In the genomic region with DNA sequence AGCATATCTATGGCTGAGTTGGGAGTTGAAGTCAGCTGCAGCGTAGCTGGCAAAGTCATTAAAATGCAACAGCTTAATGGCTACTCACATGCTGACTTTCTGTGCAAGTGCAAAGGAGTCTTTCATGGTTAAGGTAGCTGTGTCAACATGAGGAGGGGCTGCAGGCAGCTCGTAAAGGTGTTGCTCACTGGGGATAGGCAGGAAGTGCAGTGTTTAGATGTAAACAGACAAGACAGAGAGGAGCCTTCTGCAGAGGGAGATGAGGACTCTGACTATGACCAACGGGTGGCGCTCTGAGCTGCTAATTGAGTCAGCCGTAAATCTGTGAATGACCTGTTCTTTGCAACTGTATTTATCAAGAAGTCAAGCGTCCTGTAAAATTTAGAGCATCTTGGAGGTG, we compare ENCODE assay signal across 10 cellular contexts. TPM values are rescaled to one million over a fixed set of nuclear protein-coding genes. Genes with fewer than 3 reads are reported as not detected.
DNase-seq lines count a peak whose midpoint lies in the region; ATAC-seq and TF ChIP-seq lines count a peak whose summit lies in the region.
"Had no signal": no experiment of that assay in that cellular context is flagged by ENCODE, and none has a peak within 500 bp of the region (broad histone marks: within the 10 kb centered on the region; RNA-seq: fewer than 3 reads in every experiment).

No MANE protein-coding gene starts in this region.

- no peak overlapping the region for H3K27ac ChIP-seq in GM23338 (ENCODE audit: low read depth)
- H3K27ac ChIP-seq in OCI-LY3 (ENCODE audit: low read length), result no peak overlapping the region
- H3K27ac ChIP-seq in CD4-positive, alpha-beta T cell (ENCODE audit: low read depth, low read length), result no peak overlapping the region

- no peaks in the 10 kb centered on the region for H3K9me2 ChIP-seq in GM23338 (ENCODE audit: insufficient read depth)

- TF ChIP-seq CTCF in GM23338 (conservative IDR thresholded peaks at IDR 0.05; ENCODE audit: low read depth in 2 of 2) (peak; percentile 82 to 93), OCI-LY3 (IDR thresholded peaks at IDR 0.05; ENCODE audit: low read depth, low read length) (peak; percentile 82)
- TF ChIP-seq CTCF in CD4-positive, alpha-beta T cell (IDR thresholded peaks at IDR 0.05), result no peak

- H3K4me3 ChIP-seq in GM23338 (no peak overlapping the region), OCI-LY3 (ENCODE audit: low read length) (0 out of 2 replicates have a peak overlapping the region, but pooled peaks have one; percentile 20)
- H3K4me3 ChIP-seq: HAP-1 had no signal

- no peaks in the 10 kb centered on the region for H3F3A ChIP-seq in GM23338 (replicated peaks; ENCODE audit: low read depth)

- no peaks in the 10 kb centered on the region for H3K27me3 Mint-ChIP-seq in GM23338 (ENCODE audit: insufficient read depth, low read depth, poor library complexity)
- peaks cover 4% of the 10 kb centered on the region for H3K27me3 Mint-ChIP-seq in CD4-positive, alpha-beta T cell
- H3K27me3 Mint-ChIP-seq: brain had no signal

- intact Hi-C loops in CD4-positive, alpha-beta T cell (cut with DNase I, micrococcal nuclease), result no loop called here

- H4K20me1 ChIP-seq in GM23338 (replicated peaks; ENCODE audit: insufficient read depth), result no peaks in the 10 kb centered on the region
- H4K20me1 ChIP-seq in OCI-LY3 (ENCODE audit: insufficient read depth, low read length), result no peaks in the 10 kb centered on the region

- no peak overlapping the region for H3K9ac ChIP-seq in OCI-LY3 (ENCODE audit: low read length)

- peaks cover 25% of the 10 kb centered on the region for H3K4me1 Mint-ChIP-seq in GM23338
- H3K4me1 Mint-ChIP-seq in CD4-positive, alpha-beta T cell (ENCODE audit: low read depth), result no peaks in the 10 kb centered on the region

- H3K36me3 Mint-ChIP-seq in GM23338 (ENCODE audit: low read depth), result no peaks in the 10 kb centered on the region
- H3K36me3 Mint-ChIP-seq in CD4-positive, alpha-beta T cell (ENCODE audit: low read depth), result no peaks in the 10 kb centered on the region
- H3K36me3 Mint-ChIP-seq: brain had no signal

- H3K36me3 ChIP-seq in GM23338 (ENCODE audit: insufficient read depth) (no peaks in the 10 kb centered on the region), OCI-LY3 (replicated peaks; ENCODE audit: low read depth, low read length) (no peaks in the 10 kb centered on the region)
- H3K36me3 ChIP-seq: HAP-1 had no signal

- H3K27ac Mint-ChIP-seq in GM23338, result peak overlapping the region; percentile 6; the same call in 1 of the 2 replicates
- H3K27ac Mint-ChIP-seq in CD4-positive, alpha-beta T cell, result no peak overlapping the region

- peak; percentile 98 for ATAC-seq in GM23338
- ATAC-seq in CD4-positive, alpha-beta T cell (ENCODE audit: poor library complexity), result no peak

- DNase-seq in COLO668 (lab: John Stamatoyannopoulos, UW; ENCODE audit: unreplicated experiment) (peak; percentile 69), GM23338 (ENCODE audit: low spot score) (peak; percentile 95), iPS DF 4.7 (ENCODE audit: extremely low read depth, low spot score) (peak; percentile 66), SIG-M5 treated with dmso at 0.1 percent for 504 hours (lab: John Stamatoyannopoulos, UW; ENCODE audit: unreplicated experiment) (no peak), COLO829 (ENCODE audit: low spot score) (no peak)
- DNase-seq in stimulated activated CD4-positive, alpha-beta T cell treated with anti-CD3 and anti-CD28 coated beads, Interleukin-2, amount 100 ng/mL, for 48 hours, result no peak
- no peak for DNase-seq in CD4-positive, alpha-beta T cell

- no peaks in the 10 kb centered on the region for H3K9me3 Mint-ChIP-seq in GM23338
- no peaks in the 10 kb centered on the region for H3K9me3 Mint-ChIP-seq in CD4-positive, alpha-beta T cell
- H3K9me3 Mint-ChIP-seq: brain had no signal

- H3K4me1 ChIP-seq in GM23338 (ENCODE audit: insufficient read depth) (no peaks in the 10 kb centered on the region), OCI-LY3 (ENCODE audit: low read length) (no peaks in the 10 kb centered on the region)
- H3K4me1 ChIP-seq: HAP-1 had no signal

- H3K4me2 ChIP-seq in GM23338 (no peak overlapping the region), OCI-LY3 (ENCODE audit: low read length) (peak overlapping the region; percentile 58)

- CTCF ChIA-PET in CD4-positive, alpha-beta T cell (lab: Charles Lee), result interaction anchor here (1.0 kb wide), 1 partner anchor 67 kb away, joined by 3 read pairs; no protein-coding TSS in a partner anchor

- POLR2A ChIA-PET in CD4-positive, alpha-beta T cell (lab: Charles Lee), result no interaction called here

- H3K79me2 ChIP-seq in GM23338 (replicated peaks; ENCODE audit: insufficient read depth), result no peaks in the 10 kb centered on the region
- H3K79me2 ChIP-seq in OCI-LY3 (ENCODE audit: low read length), result no peaks in the 10 kb centered on the region

- H2AFZ ChIP-seq in GM23338 (no peak overlapping the region), OCI-LY3 (ENCODE audit: low read depth, low read length) (peak overlapping the region; percentile 85; the same call in 1 of the 2 replicates)

- H3K4me3 Mint-ChIP-seq in GM23338, result no peak overlapping the region
- H3K4me3 Mint-ChIP-seq in CD4-positive, alpha-beta T cell, result no peak overlapping the region
- H3K4me3 Mint-ChIP-seq: brain had no signal

- H3K9me3 ChIP-seq in OCI-LY3 (ENCODE audit: insufficient read depth, low read length), result no peaks in the 10 kb centered on the region
- no peaks in the 10 kb centered on the region for H3K9me3 ChIP-seq in CD4-positive, alpha-beta T cell (ENCODE audit: control insufficient read depth, low read length)
- H3K9me3 ChIP-seq: HAP-1 had no signal

- H3K27me3 ChIP-seq in GM23338 (ENCODE audit: insufficient read depth) (no peaks in the 10 kb centered on the region), OCI-LY3 (ENCODE audit: low read depth, low read length) (no peaks in the 10 kb centered on the region)
- no peaks in the 10 kb centered on the region for H3K27me3 ChIP-seq in CD4-positive, alpha-beta T cell (ENCODE audit: control insufficient read depth, insufficient read depth, low read length)

TF ChIP-seq in GM23338, 12 proteins besides CTCF, POLR2A, EP300 and RAD21:
- TF ChIP-seq EZH2 (IDR thresholded peaks at IDR 0.05; ENCODE audit: low read depth, unreplicated experiment) (no peak), EZH2phosphoT487 (IDR thresholded peaks at IDR 0.05; ENCODE audit: unreplicated experiment) (no peak), POLR2AphosphoS5 (IDR thresholded peaks at IDR 0.05; ENCODE audit: low read depth) (no peak)

RNA-seq across cellular contexts. Expression of a gene that starts 22.3 kb away (rescaled TPM):
- 0.07 TPM in 1 of 2 replicates, not detected in the other for total RNA-seq in GM23338 (2014; rRNA removed; shearing (Covaris generic))
- 0.15 TPM in 1 of 2 replicates, not detected in the other for polyA plus RNA-seq in GM23338 (2016; fragmentation: Nextera tagmentation; extraction: Ambion mirVana)
- under 1 TPM; 0.14 to 0.16 TPM for total RNA-seq in CD4-positive, alpha-beta T cell

Comparison
In these comparisons a context has a peak if more than half of its experiments do, and no peak if none do; other contexts are left out.
1. DNase-seq: peak in COLO668 (single experiment), GM23338 (single experiment) and iPS DF 4.7 (single experiment); none in stimulated activated CD4-positive, alpha-beta T cell treated with anti-CD3 and anti-CD28 coated beads, Interleukin-2, amount 100 ng/mL, for 48 hours (0 of 2), SIG-M5 treated with dmso at 0.1 percent for 504 hours (single experiment), CD4-positive, alpha-beta T cell (0 of 10) and COLO829 (single experiment).